Comparison of ENCODE assay signal across 8 cellular contexts in genomic region chr1:174800221-174800791, GRCh38.
DNase-seq lines count a peak whose midpoint lies in the region; ATAC-seq, FAIRE-seq and TF ChIP-seq lines count a peak whose summit lies in the region.

No MANE protein-coding gene starts in this region.

- TF ChIP-seq POLR2A in esophagus squamous epithelium (IDR thresholded peaks at IDR 0.05), result no peak

- POLR2A ChIA-PET in activated CD4-positive, alpha-beta T cell treated with anti-CD3 and anti-CD28 coated beads for 36 hours (lab: Charles Lee), result interaction anchor here (1.4 to 1.8 kb wide), 2 partner anchors 168 to 199 kb away, joined by 5 to 15 read pairs; partner anchors contain the start of gene CACYBP
- POLR2A ChIA-PET in T-cell (lab: Charles Lee), result interaction anchor here (0.6 to 1.9 kb wide), 15 partner anchors 9 to 701 kb away, joined by 3 to 34 read pairs (median 6); partner anchors contain the start of genes CACYBP (in 2 of the 2) and MRPS14 (in 1 of the 2)

- H3K4me3 Mint-ChIP-seq in activated CD4-positive, alpha-beta T cell treated with anti-CD3 and anti-CD28 coated beads for 36 hours, result no peak overlapping the region
- H3K4me3 Mint-ChIP-seq in T-cell, result no peak overlapping the region
- no peak overlapping the region for H3K4me3 Mint-ChIP-seq in natural killer cell treated with Interleukin-12 subunit alpha and Interleukin-12 subunit beta and Interleukin-15 and Interleukin-18, amount 100 ng/mL, for 72 hours

- ATAC-seq in activated CD4-positive, alpha-beta T cell treated with anti-CD3 and anti-CD28 coated beads for 36 hours, result no peak
- peak; percentile 6 to 14 (median 10) for ATAC-seq in T-cell (replicated peaks in 1 of 4)
- peak; percentile 24 to 41 for ATAC-seq in natural killer cell treated with Interleukin-12 subunit alpha and Interleukin-12 subunit beta and Interleukin-15 and Interleukin-18, amount 100 ng/mL, for 72 hours
- ATAC-seq in GM21381 (IDR thresholded peaks at IDR 0.05; ENCODE audit: unreplicated experiment), result no peak

- no peak overlapping the region for H3K27ac Mint-ChIP-seq in activated CD4-positive, alpha-beta T cell treated with anti-CD3 and anti-CD28 coated beads for 36 hours
- no peak overlapping the region for H3K27ac Mint-ChIP-seq in T-cell
- no peak overlapping the region for H3K27ac Mint-ChIP-seq in natural killer cell treated with Interleukin-12 subunit alpha and Interleukin-12 subunit beta and Interleukin-15 and Interleukin-18, amount 100 ng/mL, for 72 hours

- intact Hi-C loops in activated CD4-positive, alpha-beta T cell treated with anti-CD3 and anti-CD28 coated beads for 36 hours (cut with DNase I, micrococcal nuclease), result no loop called here
- intact Hi-C loops in esophagus squamous epithelium (cut with DNase I), result no loop called here

- 0 to 18% methylated on average over 9 to 10 of the region's 10 CpGs for WGBS in esophagus squamous epithelium, 2 donors

- peaks cover 5% of the 10 kb centered on the region for H3K4me1 Mint-ChIP-seq in activated CD4-positive, alpha-beta T cell treated with anti-CD3 and anti-CD28 coated beads for 36 hours
- H3K4me1 Mint-ChIP-seq in T-cell, result peaks cover 0 to 16% (median 5%) of the 10 kb centered on the region in 3 donors
- H3K4me1 Mint-ChIP-seq in natural killer cell treated with Interleukin-12 subunit alpha and Interleukin-12 subunit beta and Interleukin-15 and Interleukin-18, amount 100 ng/mL, for 72 hours (ENCODE audit: low read depth in 2 of 2), result peaks cover 3 to 7% of the 10 kb centered on the region in 2 donors

- H3K36me3 ChIP-seq in esophagus squamous epithelium, result no peaks in the 10 kb centered on the region

- peak overlapping the region; percentile 33 to 62 (median 50) for H3K4me3 ChIP-seq in esophagus squamous epithelium

- H3K27me3 ChIP-seq in esophagus squamous epithelium, result no peaks in the 10 kb centered on the region

- no peaks in the 10 kb centered on the region for H3K9me3 ChIP-seq in esophagus squamous epithelium

- CTCF ChIA-PET in activated CD4-positive, alpha-beta T cell treated with anti-CD3 and anti-CD28 coated beads for 36 hours (lab: Charles Lee), result interaction anchor here (0.8 to 1.5 kb wide), 7 partner anchors 10 to 227 kb away, joined by 3 to 7 read pairs (median 3); partner anchors contain the start of gene CACYBP
- CTCF ChIA-PET in T-cell (lab: Charles Lee), result interaction anchor here (0.6 to 2.4 kb wide), 24 partner anchors 9 to 778 kb away, joined by 3 to 24 read pairs (median 4); partner anchors contain the start of genes CACYBP (in 1 of the 2), MRPS14 (in 1 of the 2) and RC3H1 (in 1 of the 2)

- FAIRE-seq in urothelium cell line (lab: Jason Lieb, UNC), result no peak

- H3K4me1 ChIP-seq in esophagus squamous epithelium, result peaks cover 0 to 27% (median 0%) of the 10 kb centered on the region in 3 donors

- H3K27me3 Mint-ChIP-seq in activated CD4-positive, alpha-beta T cell treated with anti-CD3 and anti-CD28 coated beads for 36 hours, result no peaks in the 10 kb centered on the region
- no peaks in the 10 kb centered on the region for H3K27me3 Mint-ChIP-seq in T-cell
- no peaks in the 10 kb centered on the region for H3K27me3 Mint-ChIP-seq in natural killer cell treated with Interleukin-12 subunit alpha and Interleukin-12 subunit beta and Interleukin-15 and Interleukin-18, amount 100 ng/mL, for 72 hours

- H3K27ac ChIP-seq in esophagus squamous epithelium, result peak overlapping the region; percentile 50 to 77 (median 74)

- TF ChIP-seq CTCF in esophagus squamous epithelium (IDR thresholded peaks at IDR 0.05), result no peak

- H3K9me3 Mint-ChIP-seq in activated CD4-positive, alpha-beta T cell treated with anti-CD3 and anti-CD28 coated beads for 36 hours (ENCODE audit: low read depth), result no peaks in the 10 kb centered on the region
- no peaks in the 10 kb centered on the region for H3K9me3 Mint-ChIP-seq in T-cell
- no peaks in the 10 kb centered on the region for H3K9me3 Mint-ChIP-seq in natural killer cell treated with Interleukin-12 subunit alpha and Interleukin-12 subunit beta and Interleukin-15 and Interleukin-18, amount 100 ng/mL, for 72 hours

- DNase-seq in activated CD4-positive, alpha-beta T cell treated with anti-CD3 and anti-CD28 coated beads for 36 hours, result peak; percentile 28
- DNase-seq in activated CD4-positive, alpha-beta T cell treated with anti-CD3 and anti-CD28 coated beads for 1 hour, result no peak
- DNase-seq in T-cell (peak in 16 of 34 experiments; percentile 1 to 31 (median 14)), esophagus squamous epithelium (lab: John Stamatoyannopoulos, UW) (no peak), iPS-NIHi7 (ENCODE audit: extremely low spot score) (no peak), urothelium cell line (ENCODE audit: low spot score) (no peak)
- no peak for DNase-seq in natural killer cell treated with Interleukin-12 subunit alpha and Interleukin-12 subunit beta and Interleukin-15 and Interleukin-18, amount 100 ng/mL, for 72 hours (ENCODE audit: low spot score)

- H3K36me3 Mint-ChIP-seq in activated CD4-positive, alpha-beta T cell treated with anti-CD3 and anti-CD28 coated beads for 36 hours (ENCODE audit: low read depth), result no peaks in the 10 kb centered on the region
- H3K36me3 Mint-ChIP-seq in T-cell, result no peaks in the 10 kb centered on the region
- H3K36me3 Mint-ChIP-seq in natural killer cell treated with Interleukin-12 subunit alpha and Interleukin-12 subunit beta and Interleukin-15 and Interleukin-18, amount 100 ng/mL, for 72 hours, result no peaks in the 10 kb centered on the region

Comparison
In these comparisons a context has a peak if more than half of its experiments do, and no peak if none do; other contexts are left out.
1. ATAC-seq: peak in T-cell (4 of 4) and natural killer cell treated with Interleukin-12 subunit alpha and Interleukin-12 subunit beta and Interleukin-15 and Interleukin-18, amount 100 ng/mL, for 72 hours (2 of 2); none in activated CD4-positive, alpha-beta T cell treated with anti-CD3 and anti-CD28 coated beads for 36 hours (single experiment) and GM21381 (single experiment).